20 cellular contexts compared by ENCODE assay signal in the genomic region with DNA sequence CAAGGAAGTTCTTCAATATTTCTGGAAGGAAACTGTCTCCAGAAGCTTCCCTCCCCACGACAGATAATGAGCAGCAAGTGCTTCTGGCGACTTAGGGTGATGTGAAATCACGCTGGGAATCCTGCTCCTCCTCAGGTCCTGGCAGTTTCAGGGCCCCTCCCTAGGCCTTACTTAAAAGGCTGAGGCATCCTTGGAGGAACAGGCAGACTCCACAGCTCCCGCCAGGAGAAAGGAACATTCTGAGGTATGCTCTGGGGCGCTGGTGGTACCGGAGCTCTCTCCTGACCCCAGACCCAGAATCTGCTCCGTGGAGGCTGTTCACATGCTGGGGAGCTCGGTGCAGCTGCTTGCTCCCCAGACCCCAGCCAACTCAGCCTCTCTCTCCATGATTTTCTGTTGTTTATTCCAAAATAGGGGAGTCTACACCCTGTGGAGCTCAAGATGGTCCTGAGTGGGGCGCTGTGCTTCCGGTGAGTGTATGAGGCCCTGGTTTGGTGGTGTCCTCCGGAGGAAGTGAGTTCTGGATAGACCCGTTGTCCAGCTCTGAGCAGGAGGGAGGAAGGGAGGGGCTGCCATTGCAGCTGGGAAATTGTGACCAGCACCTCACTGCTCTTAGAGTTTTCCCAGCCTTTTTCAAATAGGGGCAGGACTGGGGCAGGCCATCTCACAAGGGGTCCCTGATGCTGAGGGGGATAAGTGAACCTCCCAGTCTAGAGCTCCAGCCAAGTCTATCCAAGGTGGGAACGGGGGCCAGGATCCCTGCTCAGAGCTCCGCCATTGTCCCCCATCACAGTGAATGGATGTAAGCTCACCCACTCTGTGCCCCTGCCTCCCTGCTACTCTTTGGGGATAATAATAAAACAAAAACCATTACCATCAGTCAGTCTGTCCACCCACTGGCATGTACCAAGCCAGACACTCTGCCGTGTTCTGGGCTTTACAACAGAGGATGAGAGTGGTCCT. TPM values are rescaled to one million over a fixed set of nuclear protein-coding genes. Genes with fewer than 3 reads are reported as not detected.
DNase-seq lines count a peak whose midpoint lies in the region; ATAC-seq and TF ChIP-seq lines count a peak whose summit lies in the region.
"Had no signal": no experiment of that assay in that cellular context is flagged by ENCODE, and none has a peak within 500 bp of the region (broad histone marks: within the 10 kb centered on the region; RNA-seq: fewer than 3 reads in every experiment).

IL36RN (plus strand) TSS at position 201 of the 963 bp plus-strand sequence; CDS start at position 442, 241 bp downstream.

- H3K27ac Mint-ChIP-seq in activated naive CD4-positive, alpha-beta T cell treated with anti-CD3 and anti-CD28 coated beads, Interleukin-2, amount 50 U/mL, for 24 hours = peak within 1 kb of the TSS; percentile 90
- H3K27ac Mint-ChIP-seq in activated naive CD4-positive, alpha-beta T cell treated with anti-CD3 and anti-CD28 coated beads, Interleukin-2, amount 50 U/mL, for 72 hours = no peak within 1 kb of the TSS
- H3K27ac Mint-ChIP-seq in type B pancreatic cell = peak within 1 kb of the TSS; percentile 97
- H3K27ac Mint-ChIP-seq: CD14-positive monocyte, IgD-negative memory B cell had no signal

- TF ChIP-seq POLR2A in lower leg skin (IDR thresholded peaks at IDR 0.05) = no peak

- DNase-seq in activated naive CD4-positive, alpha-beta T cell treated with anti-CD3 and anti-CD28 coated beads, Interleukin-2, amount 50 U/mL, for 72 hours (ENCODE audit: low spot score in 2 of 2) = no peak
- DNase-seq in epithelial cell of esophagus (ENCODE audit: low read depth) (peak; percentile 41), lower leg skin (ENCODE audit: low spot score in 2 of 2) (peak; percentile 7 to 67), type B pancreatic cell (ENCODE audit: extremely low spot score, unreplicated experiment) (no peak), HUDEP-2 (lab: John Stamatoyannopoulos, UW; ENCODE audit: unreplicated experiment in 76 of 76) (no peak), COLO829 (ENCODE audit: low spot score) (no peak)
- DNase-seq: DMS79 treated with DMSO at 0.1 percent for 48 hours, GDM1, NCI-H1048, NCI-H2107, NCI-H226, NCI-H526 treated with DMSO at 0.1 percent for 48 hours, OCI-M1 had no signal

- peak within 1 kb of the TSS; percentile 77 for H3K4me3 Mint-ChIP-seq in activated naive CD4-positive, alpha-beta T cell treated with anti-CD3 and anti-CD28 coated beads, Interleukin-2, amount 50 U/mL, for 24 hours
- H3K4me3 Mint-ChIP-seq in type B pancreatic cell = peak within 1 kb of the TSS; percentile 80
- H3K4me3 Mint-ChIP-seq: CD14-positive monocyte, IgD-negative memory B cell had no signal

- H3K36me3 Mint-ChIP-seq in activated naive CD4-positive, alpha-beta T cell treated with anti-CD3 and anti-CD28 coated beads, Interleukin-2, amount 50 U/mL, for 24 hours = peaks cover 9% of the 10 kb centered on the region
- peaks cover 17 to 22% of the 10 kb centered on the region in 2 donors for H3K36me3 Mint-ChIP-seq in activated naive CD4-positive, alpha-beta T cell treated with anti-CD3 and anti-CD28 coated beads, Interleukin-2, amount 50 U/mL, for 72 hours
- H3K36me3 Mint-ChIP-seq in type B pancreatic cell = peaks cover 8% of the 10 kb centered on the region
- H3K36me3 Mint-ChIP-seq: CD14-positive monocyte, IgD-negative memory B cell had no signal

- intact Hi-C loops in lower leg skin (cut with DNase I; ENCODE audit: low total_unique reads) = no loop called here

- no peaks in the 10 kb centered on the region for H3K27me3 Mint-ChIP-seq in activated naive CD4-positive, alpha-beta T cell treated with anti-CD3 and anti-CD28 coated beads, Interleukin-2, amount 50 U/mL, for 24 hours
- H3K27me3 Mint-ChIP-seq in type B pancreatic cell = peaks cover 3% of the 10 kb centered on the region

- H3K4me3 ChIP-seq in epithelial cell of esophagus (ENCODE audit: low read length) (no peak within 1 kb of the TSS), lower leg skin (ENCODE audit: low read depth, poor library complexity, severe bottlenecking) (no peak within 1 kb of the TSS)
- H3K4me3 ChIP-seq: A549, GM23248 had no signal

- no peak for ATAC-seq in activated naive CD4-positive, alpha-beta T cell treated with anti-CD3 and anti-CD28 coated beads, Interleukin-2, amount 50 U/mL, for 72 hours
- no peak for ATAC-seq in HG03460 (IDR thresholded peaks at IDR 0.05; ENCODE audit: unreplicated experiment)
- ATAC-seq: A549, HCT116 had no signal

- WGBS in lower leg skin, 2 donors = 73 to 74% methylated on average over 15 of the region's 15 CpGs

- H3K9me3 Mint-ChIP-seq in activated naive CD4-positive, alpha-beta T cell treated with anti-CD3 and anti-CD28 coated beads, Interleukin-2, amount 50 U/mL, for 24 hours = peaks cover 10% of the 10 kb centered on the region
- H3K9me3 Mint-ChIP-seq in activated naive CD4-positive, alpha-beta T cell treated with anti-CD3 and anti-CD28 coated beads, Interleukin-2, amount 50 U/mL, for 72 hours = peaks cover 20% of the 10 kb centered on the region in 2 donors
- H3K9me3 Mint-ChIP-seq in type B pancreatic cell = peaks cover 4% of the 10 kb centered on the region

- H3K4me1 Mint-ChIP-seq in activated naive CD4-positive, alpha-beta T cell treated with anti-CD3 and anti-CD28 coated beads, Interleukin-2, amount 50 U/mL, for 24 hours = peaks cover 16% of the 10 kb centered on the region
- H3K4me1 Mint-ChIP-seq in type B pancreatic cell (ENCODE audit: unreplicated experiment) = no peaks in the 10 kb centered on the region
- H3K4me1 Mint-ChIP-seq: CD14-positive monocyte, IgD-negative memory B cell had no signal

- TF ChIP-seq CTCF in epithelial cell of esophagus (IDR thresholded peaks at IDR 0.05; ENCODE audit: insufficient read depth, low read depth, low read length, missing control alignments) (no peak), lower leg skin (IDR thresholded peaks at IDR 0.05) (no peak), type B pancreatic cell (conservative IDR thresholded peaks at IDR 0.05) (no peak)

RNA-seq across cellular contexts. Expression of gene IL36RN, which starts in this region (rescaled TPM):
- total RNA-seq in activated naive CD4-positive, alpha-beta T cell treated with anti-CD3 and anti-CD28 coated beads, Interleukin-2, amount 50 U/mL, for 72 hours = not detected
- total RNA-seq in lower leg skin (100 to 1,000 TPM in 1 of 4 donors, 10 to 100 TPM in 3; 51.0 to 121 (median 96.2) TPM), type B pancreatic cell (ENCODE audit: low replicate concordance) (12.0 and 17.7 TPM in 2 replicates)
- total RNA-seq: GM23248 had no signal

Comparison
In these comparisons a context has a peak if more than half of its experiments do, and no peak if none do; other contexts are left out.
1. RNA of gene IL36RN (total RNA-seq): 51.0 to 121 TPM in lower leg skin and 12.0 to 17.7 TPM in type B pancreatic cell; not detected in activated naive CD4-positive, alpha-beta T cell treated with anti-CD3 and anti-CD28 coated beads, Interleukin-2, amount 50 U/mL, for 72 hours; every median in the first group is over 10 times any median in the second.
2. H3K27ac Mint-ChIP-seq: peak in activated naive CD4-positive, alpha-beta T cell treated with anti-CD3 and anti-CD28 coated beads, Interleukin-2, amount 50 U/mL, for 24 hours (single experiment) and type B pancreatic cell (single experiment); none in activated naive CD4-positive, alpha-beta T cell treated with anti-CD3 and anti-CD28 coated beads, Interleukin-2, amount 50 U/mL, for 72 hours (0 of 2).
3. DNase-seq: peak in epithelial cell of esophagus (single experiment) and lower leg skin (2 of 2); none in activated naive CD4-positive, alpha-beta T cell treated with anti-CD3 and anti-CD28 coated beads, Interleukin-2, amount 50 U/mL, for 72 hours (0 of 2), type B pancreatic cell (single experiment), HUDEP-2 (0 of 76) and COLO829 (single experiment).